8 cellular contexts compared by ENCODE assay signal in the genomic region with DNA sequence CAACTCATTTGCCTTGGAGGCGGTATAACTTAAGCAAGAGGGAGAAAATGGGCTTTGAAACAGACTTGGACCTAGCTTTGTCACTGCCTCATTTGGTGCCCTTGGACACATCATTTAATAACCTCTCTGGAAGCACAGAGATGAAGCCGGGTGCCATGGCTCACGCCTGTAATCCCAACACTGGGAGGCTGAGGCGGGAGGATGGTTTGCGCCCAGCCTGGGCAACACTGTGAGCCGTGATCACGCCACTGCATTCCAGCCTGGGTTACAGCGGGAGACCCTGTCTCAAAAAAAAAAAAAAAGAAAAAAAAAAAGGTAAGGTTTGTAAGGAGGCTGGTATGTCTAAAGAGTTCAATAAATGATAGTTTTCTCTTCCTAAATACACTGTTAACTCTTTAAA. TPM values are rescaled to one million over a fixed set of nuclear protein-coding genes. Genes with fewer than 3 reads are reported as not detected.
A peak's percentile ranks its signal among the peaks of the same experiment; 100 is the strongest.
DNase-seq lines count a peak whose midpoint lies in the region; ATAC-seq and TF ChIP-seq lines count a peak whose summit lies in the region.

No MANE protein-coding gene starts in this region.

- no peaks in the 10 kb centered on the region for H4K20me1 ChIP-seq in SU-DHL-6 (ENCODE audit: low read depth, low read length)

- H3K4me3 ChIP-seq in SU-DHL-6 (ENCODE audit: insufficient read depth, low read length, poor library complexity, severe bottlenecking) (peak overlapping the region; percentile 92), fibroblast of villous mesenchyme (ENCODE audit: low read depth, low read length) (peak overlapping the region; percentile 91), skin epidermis (peak overlapping the region; percentile 61 to 88 (median 62))

- 0 out of 2 replicates have a peak, but pooled peaks cover 4% of the 10 kb centered on the region for H3K36me3 ChIP-seq in SU-DHL-6 (ENCODE audit: low read length)

- H2AFZ ChIP-seq in SU-DHL-6 (ENCODE audit: low read depth, low read length, severe bottlenecking) = no peak overlapping the region

- peaks cover 40% of the 10 kb centered on the region for H3K79me2 ChIP-seq in SU-DHL-6 (ENCODE audit: insufficient read depth, low read length)

- peaks cover 4% of the 10 kb centered on the region; the same call in 1 of the 2 replicates for H3F3A ChIP-seq in SU-DHL-6 (ENCODE audit: insufficient read depth)

- H3K27ac ChIP-seq in SU-DHL-6 (ENCODE audit: low read depth, low read length) (peak overlapping the region; percentile 79), skin epidermis (peak overlapping the region in 19 of 21 experiments; percentile 57 to 91 (median 85))

- no peak for ATAC-seq in HG03039 (IDR thresholded peaks at IDR 0.05; ENCODE audit: unreplicated experiment)

- H3K9me2 ChIP-seq in SU-DHL-6 (replicated peaks; ENCODE audit: insufficient read depth, low read length) = no peaks in the 10 kb centered on the region

- peak overlapping the region; percentile 88 for H3K9ac ChIP-seq in SU-DHL-6 (ENCODE audit: low read length)

- no peaks in the 10 kb centered on the region for H3K27me3 ChIP-seq in SU-DHL-6 (ENCODE audit: low read length)

- TF ChIP-seq CTCF in SU-DHL-6 (IDR thresholded peaks at IDR 0.05; ENCODE audit: insufficient read depth, low read length, poor library complexity, severe bottlenecking) = no peak
- TF ChIP-seq CTCF in fibroblast of villous mesenchyme (IDR thresholded peaks at IDR 0.05; ENCODE audit: insufficient read depth, low read depth, low read length) = no peak
- no peak for TF ChIP-seq CTCF in GM10266 (IDR thresholded peaks at IDR 0.05; ENCODE audit: control insufficient read depth, insufficient read depth, low read depth, missing control alignments)

- DNase-seq in NCI-H1092 treated with DMSO at 0.1 percent for 48 hours (lab: John Stamatoyannopoulos, UW) = peak; percentile 30
- no peak for DNase-seq in NCI-H1092 (lab: John Stamatoyannopoulos, UW)
- DNase-seq in fibroblast of villous mesenchyme (ENCODE audit: low read depth) = no peak
- DNase-seq in GM10266 (ENCODE audit: extremely low spot score) = no peak
- no peak for DNase-seq in HPDE6-E6E7 (ENCODE audit: extremely low spot score)

- H3K4me2 ChIP-seq in SU-DHL-6 (ENCODE audit: low read depth, low read length, poor library complexity, severe bottlenecking) = peak overlapping the region; percentile 74

- H3K9me3 ChIP-seq in SU-DHL-6 (ENCODE audit: insufficient read depth, low read length) = no peaks in the 10 kb centered on the region

RNA-seq across cellular contexts. Expression of gene COA4, which starts 0.8 kb away (rescaled TPM):
- total RNA-seq in fibroblast of villous mesenchyme = 69.6 and 74.3 TPM in 2 replicates

RNA-seq across cellular contexts. Expression of gene PAAF1, which starts 1.0 kb away (rescaled TPM):
- total RNA-seq in fibroblast of villous mesenchyme = 6.9 and 7.1 TPM in 2 replicates
